17 cellular contexts compared by ENCODE assay signal in genomic region chr14:93520053-93520607, GRCh38.
"Had no signal": no experiment of that assay in that cellular context is flagged by ENCODE, and none has a peak within 500 bp of the region (broad histone marks: within the 10 kb centered on the region; RNA-seq: fewer than 3 reads in every experiment).

No MANE protein-coding gene starts in this region.

- H3K27me3 ChIP-seq: esophagus muscularis mucosa, tibial artery, uterus had no signal

- H3K4me1 ChIP-seq: esophagus muscularis mucosa, parathyroid adenoma, tibial artery, uterus had no signal

- H3K27ac Mint-ChIP-seq: activated CD4-positive, alpha-beta memory T cell treated with anti-CD3 and anti-CD28 coated beads, Interleukin-2, amount 10 ng/mL, durations not matched to agents 7 days and 5 days; activated CD4-positive, alpha-beta T cell treated with anti-CD3 and anti-CD28 coated beads for 36 hours; activated naive CD8-positive, alpha-beta T cell treated with anti-CD3 and anti-CD28 coated beads, Interleukin-2, amount 10 ng/mL, durations not matched to agents 7 days and 5 days; activated T-cell treated with anti-CD3 and anti-CD28 coated beads, Interleukin-2, amount 50 U/mL, for 72 hours had no signal

- ATAC-seq: activated CD4-positive, alpha-beta T cell treated with anti-CD3 and anti-CD28 coated beads for 36 hours; activated T-cell treated with anti-CD3 and anti-CD28 coated beads, Interleukin-2, amount 50 U/mL, for 72 hours; left colon had no signal

- H3K27ac ChIP-seq: esophagus muscularis mucosa, parathyroid adenoma, tibial artery, uterus, VCaP had no signal

- H3K36me3 ChIP-seq: esophagus muscularis mucosa, tibial artery, uterus had no signal

- DNase-seq: activated CD4-positive, alpha-beta memory T cell treated with anti-CD3 and anti-CD28 coated beads, Interleukin-2, amount 10 ng/mL, durations not matched to agents 7 days and 5 days; activated CD4-positive, alpha-beta T cell treated with anti-CD3 and anti-CD28 coated beads for 36 hours; activated gamma-delta T cell treated with Interleukin-2 at 50 U/mL for 16 hours; activated naive CD8-positive, alpha-beta T cell treated with anti-CD3 and anti-CD28 coated beads, Interleukin-2, amount 10 ng/mL, durations not matched to agents 7 days and 5 days; activated T-cell treated with anti-CD3 and anti-CD28 coated beads, Interleukin-2, amount 50 U/mL, for 72 hours; anterior cingulate cortex; cerebellar nuclear complex; foreskin fibroblast; left colon; naive B cell; retina; tibial artery; uterus had no signal

- H3K4me3 ChIP-seq: esophagus muscularis mucosa, lung, tibial artery, uterus had no signal

- H3K36me3 Mint-ChIP-seq: activated naive CD8-positive, alpha-beta T cell treated with anti-CD3 and anti-CD28 coated beads, Interleukin-2, amount 10 ng/mL, durations not matched to agents 7 days and 5 days had no signal

- H3K9me3 ChIP-seq: uterus had no signal
